Comparison of ENCODE assay signal across 25 cellular contexts in the genomic region with DNA sequence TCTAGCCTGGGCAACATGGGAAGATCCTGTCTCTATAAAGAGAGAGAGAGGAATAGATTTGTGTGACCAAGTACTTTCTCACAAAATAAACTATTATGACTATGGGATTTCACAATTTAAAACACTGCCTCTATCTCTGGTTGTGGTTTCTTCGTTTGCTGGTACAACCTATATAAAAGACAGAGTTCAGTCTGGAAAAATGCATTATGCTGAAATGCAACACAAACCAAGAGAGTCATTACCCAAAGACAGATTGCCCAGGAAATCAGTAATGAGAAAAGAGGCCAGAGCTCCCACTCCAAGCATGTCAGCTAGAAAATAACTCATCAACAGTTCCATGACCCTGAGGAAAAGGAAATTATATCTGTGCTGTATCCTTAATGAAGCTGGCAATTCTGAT. TPM values are rescaled to one million over a fixed set of nuclear protein-coding genes. Genes with fewer than 3 reads are reported as not detected.
DNase-seq lines count a peak whose midpoint lies in the region; ATAC-seq and TF ChIP-seq lines count a peak whose summit lies in the region.
"Had no signal": no experiment of that assay in that cellular context is flagged by ENCODE, and none has a peak within 500 bp of the region (broad histone marks: within the 10 kb centered on the region; RNA-seq: fewer than 3 reads in every experiment).

No MANE protein-coding gene starts in this region.

- H3K79me2 ChIP-seq in MM.1S (ENCODE audit: low read length), result no peaks in the 10 kb centered on the region
- no peaks in the 10 kb centered on the region for H3K79me2 ChIP-seq in hepatocyte

- no peak for ATAC-seq in GM19455 (IDR thresholded peaks at IDR 0.05; ENCODE audit: unreplicated experiment)
- ATAC-seq: heart right ventricle; left ventricle myocardium superior; stimulated activated effector memory CD8-positive, alpha-beta T cell treated with anti-CD3 and anti-CD28 coated beads, Interleukin-12 subunit alpha, Interleukin-12 subunit beta, amount 100 ng/mL, for 72 hours had no signal

- WGBS in hepatocyte (ENCODE audit: low lambda C conversion rate, missing lambda C conversion rate), result 59% methylated on average over 1 of the region's 1 CpG

- H4K20me1 ChIP-seq in MM.1S (ENCODE audit: insufficient read depth, low read length) (no peaks in the 10 kb centered on the region), hepatocyte (ENCODE audit: insufficient read depth, poor library complexity, severe bottlenecking) (no peaks in the 10 kb centered on the region)

- no peaks in the 10 kb centered on the region for H3K9me3 ChIP-seq in HEK293 (ENCODE audit: control insufficient read depth, insufficient read depth, low read depth, low read length)
- no peaks in the 10 kb centered on the region for H3K9me3 ChIP-seq in MM.1S (replicated peaks; ENCODE audit: insufficient read depth, low read length)
- no peaks in the 10 kb centered on the region for H3K9me3 ChIP-seq in hepatocyte (ENCODE audit: low read depth)
- H3K9me3 ChIP-seq: breast epithelium, heart right ventricle, SJSA1, vagina had no signal

- DNase-seq in AG09309 (ENCODE audit: low read depth), result peak; percentile 75
- DNase-seq in brain microvascular endothelial cell, result peak; percentile 53
- peak; percentile 18 for DNase-seq in left kidney (ENCODE audit: low read depth, low spot score)
- DNase-seq in MM.1S, result no peak
- DNase-seq in hepatocyte (ENCODE audit: low spot score), result no peak
- DNase-seq in SW 1271 (lab: John Stamatoyannopoulos, UW), result no peak
- DNase-seq: ACHN; activated CD4-positive, alpha-beta T cell treated with anti-CD3 and anti-CD28 coated beads, Interleukin-2, amount 50 U/mL, for 1 hour; activated naive CD8-positive, alpha-beta T cell treated with anti-CD3 and anti-CD28 coated beads, Interleukin-2, amount 10 ng/mL, durations not matched to agents 7 days and 5 days; CD4-positive, alpha-beta memory T cell; GDM1; heart right ventricle; left ventricle myocardium superior; NCI-H1436 treated with DMSO at 0.1 percent for 48 hours; NCI-H524 treated with DMSO at 0.1 percent for 48 hours; stimulated activated CD4-positive, alpha-beta T cell treated with anti-CD3 and anti-CD28 coated beads, Interleukin-2, amount 100 ng/mL, for 24 hours; WERI-Rb-1 had no signal

- CTCF ChIA-PET in HEK293 (lab: Yijun Ruan, JAX), result no interaction called here

- TF ChIP-seq CTCF in AG09309 (IDR thresholded peaks at IDR 0.05; ENCODE audit: control insufficient read depth, insufficient read depth, low read depth, low read length, missing control alignments), result no peak
- TF ChIP-seq CTCF in HEK293 (tag by site-specific recombination; IDR thresholded peaks at IDR 0.05), result no peak
- no peak for TF ChIP-seq CTCF in brain microvascular endothelial cell (IDR thresholded peaks at IDR 0.05; ENCODE audit: low read depth, low read length, missing control alignments)
- TF ChIP-seq CTCF in MM.1S (IDR thresholded peaks at IDR 0.05; ENCODE audit: low read length), result no peak
- no peak for TF ChIP-seq CTCF in hepatocyte (IDR thresholded peaks at IDR 0.05; ENCODE audit: poor library complexity)

- in situ Hi-C loops in brain microvascular endothelial cell (cut with HindIII; ENCODE audit: low pct_ligation_motif_present, low sequenced_read_pairs), result no loop called here

- H3K27me3 ChIP-seq in brain microvascular endothelial cell (replicated peaks), result no peaks in the 10 kb centered on the region
- no peaks in the 10 kb centered on the region for H3K27me3 ChIP-seq in MM.1S (replicated peaks; ENCODE audit: insufficient read depth, low read length)
- peaks cover 3% of the 10 kb centered on the region for H3K27me3 ChIP-seq in hepatocyte
- H3K27me3 ChIP-seq: breast epithelium, neural progenitor cell, SJSA1, vagina had no signal

- no peaks in the 10 kb centered on the region for H3F3A ChIP-seq in MM.1S (ENCODE audit: insufficient read depth, low read length)

- no peak overlapping the region for H3K9ac ChIP-seq in MM.1S (ENCODE audit: low read length)
- H3K9ac ChIP-seq: neural progenitor cell had no signal

- H3K36me3 ChIP-seq in HEK293 (ENCODE audit: control insufficient read depth in 2 of 2, insufficient read depth in 1 of 2, low read length in 2 of 2) (no peaks in the 10 kb centered on the region), brain microvascular endothelial cell (replicated peaks) (no peaks in the 10 kb centered on the region), MM.1S (replicated peaks; ENCODE audit: insufficient read depth, low read length) (no peaks in the 10 kb centered on the region), hepatocyte (replicated peaks; ENCODE audit: insufficient read depth, low read depth) (no peaks in the 10 kb centered on the region)
- H3K36me3 ChIP-seq: breast epithelium, heart right ventricle, neural progenitor cell, vagina, WERI-Rb-1 had no signal

- H3K4me1 ChIP-seq in HEK293 (ENCODE audit: control insufficient read depth, insufficient read depth, low read length), result no peaks in the 10 kb centered on the region
- no peaks in the 10 kb centered on the region for H3K4me1 ChIP-seq in MM.1S (ENCODE audit: low read length)
- H3K4me1 ChIP-seq in hepatocyte (ENCODE audit: insufficient read depth), result no peaks in the 10 kb centered on the region
- H3K4me1 ChIP-seq: breast epithelium, SJSA1, vagina had no signal

- POLR2A ChIA-PET in HEK293 (lab: Yijun Ruan, JAX), result interaction anchor here (0.9 kb wide), 1 partner anchor 37 kb away, joined by 3 read pairs; a partner anchor contains a TSS

- H3K4me2 ChIP-seq in MM.1S (ENCODE audit: low read depth, low read length) (no peak overlapping the region), hepatocyte (no peak overlapping the region)
- H3K4me2 ChIP-seq: neural progenitor cell had no signal

- H3K27ac ChIP-seq in HEK293 (ENCODE audit: extremely low read depth, low read depth, low read length) (no peak overlapping the region), brain microvascular endothelial cell (peak overlapping the region; percentile 81), MM.1S (ENCODE audit: low read length) (no peak overlapping the region), hepatocyte (no peak overlapping the region)
- H3K27ac ChIP-seq: breast epithelium, heart right ventricle, neural progenitor cell, SJSA1, vagina, WERI-Rb-1 had no signal

- H2AFZ ChIP-seq in MM.1S (ENCODE audit: low read length) (no peak overlapping the region), hepatocyte (no peak overlapping the region)
- H2AFZ ChIP-seq: neural progenitor cell had no signal

- H3K9me2 ChIP-seq in MM.1S (replicated peaks; ENCODE audit: insufficient read depth, low read length) (no peaks in the 10 kb centered on the region), hepatocyte (replicated peaks; ENCODE audit: insufficient read depth) (no peaks in the 10 kb centered on the region)

- H3K4me3 ChIP-seq in AG09309 (ENCODE audit: control insufficient read depth, low read depth, low read length) (no peak overlapping the region), HEK293 (ENCODE audit: low read depth, low read length) (no peak overlapping the region), brain microvascular endothelial cell (ENCODE audit: low read depth, low read length) (no peak overlapping the region), MM.1S (ENCODE audit: low read length) (no peak overlapping the region), hepatocyte (no peak overlapping the region)
- H3K4me3 ChIP-seq: breast epithelium, heart right ventricle, neural progenitor cell, SJSA1, vagina had no signal

TF ChIP-seq in HEK293, 187 proteins besides CTCF, POLR2A, EP300 and RAD21:
- TF ChIP-seq ZNF473 (tag by site-specific recombination; IDR thresholded peaks at IDR 0.05) (no peak), ZNF394 (tag by site-specific recombination; IDR thresholded peaks at IDR 0.05; ENCODE audit: borderline replicate concordance) (no peak)
- TF ChIP-seq, protein P1, sequence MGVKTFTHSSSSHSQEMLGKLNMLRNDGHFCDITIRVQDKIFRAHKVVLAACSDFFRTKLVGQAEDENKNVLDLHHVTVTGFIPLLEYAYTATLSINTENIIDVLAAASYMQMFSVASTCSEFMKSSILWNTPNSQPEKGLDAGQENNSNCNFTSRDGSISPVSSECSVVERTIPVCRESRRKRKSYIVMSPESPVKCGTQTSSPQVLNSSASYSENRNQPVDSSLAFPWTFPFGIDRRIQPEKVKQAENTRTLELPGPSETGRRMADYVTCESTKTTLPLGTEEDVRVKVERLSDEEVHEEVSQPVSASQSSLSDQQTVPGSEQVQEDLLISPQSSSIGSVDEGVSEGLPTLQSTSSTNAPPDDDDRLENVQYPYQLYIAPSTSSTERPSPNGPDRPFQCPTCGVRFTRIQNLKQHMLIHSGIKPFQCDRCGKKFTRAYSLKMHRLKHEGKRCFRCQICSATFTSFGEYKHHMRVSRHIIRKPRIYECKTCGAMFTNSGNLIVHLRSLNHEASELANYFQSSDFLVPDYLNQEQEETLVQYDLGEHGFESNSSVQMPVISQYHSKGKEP (tag by site-specific recombination; IDR thresholded peaks at IDR 0.05), result peak; percentile 43; the same call in 1 of the 2 replicates
- TF ChIP-seq, protein P2, sequence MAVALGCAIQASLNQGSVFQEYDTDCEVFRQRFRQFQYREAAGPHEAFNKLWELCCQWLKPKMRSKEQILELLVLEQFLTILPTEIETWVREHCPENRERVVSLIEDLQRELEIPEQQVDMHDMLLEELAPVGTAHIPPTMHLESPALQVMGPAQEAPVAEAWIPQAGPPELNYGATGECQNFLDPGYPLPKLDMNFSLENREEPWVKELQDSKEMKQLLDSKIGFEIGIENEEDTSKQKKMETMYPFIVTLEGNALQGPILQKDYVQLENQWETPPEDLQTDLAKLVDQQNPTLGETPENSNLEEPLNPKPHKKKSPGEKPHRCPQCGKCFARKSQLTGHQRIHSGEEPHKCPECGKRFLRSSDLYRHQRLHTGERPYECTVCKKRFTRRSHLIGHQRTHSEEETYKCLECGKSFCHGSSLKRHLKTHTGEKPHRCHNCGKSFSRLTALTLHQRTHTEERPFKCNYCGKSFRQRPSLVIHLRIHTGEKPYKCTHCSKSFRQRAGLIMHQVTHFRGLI (tag by site-specific recombination; IDR thresholded peaks at IDR 0.05), result no peak
- TF ChIP-seq, protein P3, sequence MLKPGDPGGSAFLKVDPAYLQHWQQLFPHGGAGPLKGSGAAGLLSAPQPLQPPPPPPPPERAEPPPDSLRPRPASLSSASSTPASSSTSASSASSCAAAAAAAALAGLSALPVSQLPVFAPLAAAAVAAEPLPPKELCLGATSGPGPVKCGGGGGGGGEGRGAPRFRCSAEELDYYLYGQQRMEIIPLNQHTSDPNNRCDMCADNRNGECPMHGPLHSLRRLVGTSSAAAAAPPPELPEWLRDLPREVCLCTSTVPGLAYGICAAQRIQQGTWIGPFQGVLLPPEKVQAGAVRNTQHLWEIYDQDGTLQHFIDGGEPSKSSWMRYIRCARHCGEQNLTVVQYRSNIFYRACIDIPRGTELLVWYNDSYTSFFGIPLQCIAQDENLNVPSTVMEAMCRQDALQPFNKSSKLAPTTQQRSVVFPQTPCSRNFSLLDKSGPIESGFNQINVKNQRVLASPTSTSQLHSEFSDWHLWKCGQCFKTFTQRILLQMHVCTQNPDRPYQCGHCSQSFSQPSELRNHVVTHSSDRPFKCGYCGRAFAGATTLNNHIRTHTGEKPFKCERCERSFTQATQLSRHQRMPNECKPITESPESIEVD (tag by site-specific recombination; IDR thresholded peaks at IDR 0.05), result 0 out of 2 replicates have a peak, but pooled peaks have one; percentile 7
TF ChIP-seq in HEK293: peak in this region for 2.

RNA-seq across cellular contexts. Expression of a gene that starts 23.2 kb away (rescaled TPM):
- 5.3 and 7.0 TPM in 2 replicates for total RNA-seq in hepatocyte
- 2.7 and 2.9 TPM in 2 replicates for polyA plus RNA-seq in hepatocyte
- total RNA-seq: CD4-positive, alpha-beta memory T cell; T-helper 2 cell treated with Interferon-gamma antibody and Interleukin-4, amounts not matched to agents 100 ng/mL and 5 ng/mL, for 36 hours had no signal
- polyA plus RNA-seq: CD4-positive, alpha-beta memory T cell had no signal

RNA-seq across cellular contexts. Expression of a gene that starts 37.1 kb away (rescaled TPM):
- 36.4 and 38.2 TPM in 2 replicates for total RNA-seq in hepatocyte
- 45.9 and 50.7 TPM in 2 replicates for polyA plus RNA-seq in hepatocyte

Comparison
In these comparisons a context has a peak if more than half of its experiments do, and no peak if none do; other contexts are left out.
1. DNase-seq: peak in AG09309 (single experiment), brain microvascular endothelial cell (single experiment) and left kidney (single experiment); none in MM.1S (single experiment), hepatocyte (single experiment) and SW 1271 (0 of 2).